27 cellular contexts compared by ENCODE assay signal in the genomic region with DNA sequence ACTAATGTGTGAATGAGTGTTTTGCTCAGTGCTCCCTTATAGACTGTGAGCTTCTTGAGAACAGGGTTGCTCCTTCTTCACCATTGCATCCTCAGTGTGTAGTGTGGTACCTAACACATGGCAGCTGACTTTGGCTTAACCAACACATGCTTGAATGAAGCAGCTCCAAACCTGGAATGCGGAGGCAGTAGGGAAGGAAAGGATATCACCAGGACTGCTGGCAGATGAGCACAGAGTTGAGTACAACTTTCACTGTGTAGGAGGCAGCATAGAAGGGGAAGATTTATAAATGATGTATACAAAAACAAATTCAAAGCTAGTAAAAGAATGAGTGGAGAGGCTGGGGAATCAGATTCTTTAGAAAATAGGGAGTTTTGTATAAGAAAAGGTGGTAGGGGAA.
"Had no signal": no experiment of that assay in that cellular context is flagged by ENCODE, and none has a peak within 500 bp of the region (broad histone marks: within the 10 kb centered on the region; RNA-seq: fewer than 3 reads in every experiment).

No MANE protein-coding gene starts in this region.

- H3K4me3 ChIP-seq: adrenal gland, ascending aorta, breast epithelium, cardiac muscle cell, coronary artery, dorsolateral prefrontal cortex had no signal

- H3K36me3 ChIP-seq: adrenal gland, ascending aorta, breast epithelium, cardiac muscle cell had no signal

- H3K4me1 ChIP-seq: adrenal gland, ascending aorta, breast epithelium had no signal

- H3K9me3 ChIP-seq: adrenal gland, ascending aorta, breast epithelium had no signal

- H3K27ac ChIP-seq: adrenal gland, ascending aorta, breast epithelium, cardiac muscle cell, coronary artery, dorsolateral prefrontal cortex had no signal

- ATAC-seq: activated CD4-positive, alpha-beta T cell treated with anti-CD3 and anti-CD28 coated beads for 36 hours; activated CD8-positive, alpha-beta memory T cell treated with anti-CD3 and anti-CD28 coated beads, Interleukin-2, amount 10 ng/mL, durations not matched to agents 7 days and 5 days; activated CD8-positive, alpha-beta T cell treated with anti-CD3 and anti-CD28 coated beads, Interleukin-2, amount 10 ng/mL, durations not matched to agents 7 days and 5 days; activated naive CD8-positive, alpha-beta T cell treated with anti-CD3 and anti-CD28 coated beads, Interleukin-2, amount 50 U/mL, for 24 hours; esophagus mucosa had no signal

- DNase-seq: activated CD4-positive, alpha-beta memory T cell treated with anti-CD3 and anti-CD28 coated beads for 36 hours; activated CD4-positive, alpha-beta T cell treated with anti-CD3 and anti-CD28 coated beads for 36 hours; activated CD4-positive, alpha-beta T cell treated with anti-CD3 and anti-CD28 coated beads, Interleukin-2, amount 10 ng/mL, durations not matched to agents 24 days and 14 days; activated CD4-positive, CD25-positive, alpha-beta regulatory T cell; activated CD4-positive, CD25-positive, alpha-beta regulatory T cell treated with anti-CD3 and anti-CD28 coated beads, Interleukin-2, amount 50 U/mL, for 72 hours; activated CD8-positive, alpha-beta memory T cell treated with anti-CD3 and anti-CD28 coated beads, Interleukin-2, amount 10 ng/mL, durations not matched to agents 7 days and 5 days; activated CD8-positive, alpha-beta memory T cell treated with anti-CD3 and anti-CD28 coated beads, Interleukin-2, amount 50 U/mL, for 4 hours; activated CD8-positive, alpha-beta T cell treated with anti-CD3 and anti-CD28 coated beads, Interleukin-2, amount 10 ng/mL, durations not matched to agents 7 days and 5 days; activated effector memory CD4-positive, alpha-beta T cell treated with anti-CD3 and anti-CD28 coated beads, Interleukin-2, amount 50 U/mL, for 16 hours; activated naive CD4-positive, alpha-beta T cell treated with anti-CD3 and anti-CD28 coated beads for 36 hours; activated naive CD8-positive, alpha-beta T cell treated with anti-CD3 and anti-CD28 coated beads for 36 hours; activated naive CD8-positive, alpha-beta T cell treated with anti-CD3 and anti-CD28 coated beads, Interleukin-2, amount 50 U/mL, for 24 hours; activated T-cell treated with anti-CD3 and anti-CD28 coated beads, Interleukin-2, amount 50 U/mL, for 1 hour; activated T-cell treated with anti-CD3 and anti-CD28 coated beads, Interleukin-2, amount 50 U/mL, for 48 hours; adrenal gland; central memory CD4-positive, alpha-beta T cell; cerebellar nuclear complex; dorsolateral prefrontal cortex; effector memory CD4-positive, alpha-beta T cell; endodermal cell; foreskin fibroblast; T-helper 2 cell had no signal

- H3K27me3 ChIP-seq: adrenal gland, ascending aorta, breast epithelium, cardiac muscle cell, dorsolateral prefrontal cortex had no signal
